22 cellular contexts compared by ENCODE assay signal in the genomic region with DNA sequence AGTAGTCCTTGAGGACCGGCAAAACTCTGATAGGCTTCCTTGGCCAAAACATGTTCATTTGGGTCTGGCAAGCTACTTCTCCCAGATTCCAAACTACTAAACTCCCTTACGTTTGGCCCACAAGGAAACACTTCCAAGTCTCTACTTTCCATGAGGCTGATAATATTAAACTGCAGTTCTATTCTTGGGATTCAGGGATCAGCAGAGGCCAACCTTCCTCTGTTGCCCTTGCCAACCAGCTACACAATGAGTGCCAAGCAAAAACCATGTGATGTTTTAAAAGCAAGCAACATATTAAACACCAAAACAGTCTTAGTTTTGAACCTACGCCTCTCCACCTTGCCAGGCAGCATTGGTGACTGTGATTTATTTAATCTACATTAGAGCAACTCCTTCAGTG.
A peak's percentile ranks its signal among the peaks of the same experiment; 100 is the strongest.
DNase-seq lines count a peak whose midpoint lies in the region; ATAC-seq and TF ChIP-seq lines count a peak whose summit lies in the region.
"Had no signal": no experiment of that assay in that cellular context is flagged by ENCODE, and none has a peak within 500 bp of the region (broad histone marks: within the 10 kb centered on the region; RNA-seq: fewer than 3 reads in every experiment).

No MANE protein-coding gene starts in this region.

- peak; percentile 65 for ATAC-seq in sciatic nerve
- ATAC-seq in stimulated activated effector memory CD8-positive, alpha-beta T cell treated with anti-CD3 and anti-CD28 coated beads, Interleukin-12 subunit alpha, Interleukin-12 subunit beta, amount 100 ng/mL, for 72 hours, result no peak
- ATAC-seq: mucosa of descending colon, WTC11 had no signal

- intact Hi-C loops in sciatic nerve (cut with DNase I), result no loop called here
- intact Hi-C loops in Calu3 (cut with micrococcal nuclease; ENCODE audit: unreplicated experiment), result no loop called here

- CTCF ChIA-PET in Calu3 (lab: Charles Lee), result no interaction called here

- TF ChIP-seq CTCF in brain (conservative IDR thresholded peaks at IDR 0.05) (no peak), fibroblast of pulmonary artery (IDR thresholded peaks at IDR 0.05; ENCODE audit: low read length, missing control alignments) (no peak), Calu3 (IDR thresholded peaks at IDR 0.05; ENCODE audit: unreplicated experiment) (no peak)

- H3K4me3 ChIP-seq in fibroblast of pulmonary artery (replicated peaks; ENCODE audit: low read depth, low read length), result no peak overlapping the region
- H3K4me3 ChIP-seq: adrenal gland, mucosa of descending colon, ovary had no signal

- DNase-seq in fibroblast of pulmonary artery (ENCODE audit: low read depth), result peak; percentile 16
- DNase-seq in myocyte (ENCODE audit: low read depth), result peak; percentile 61
- DNase-seq in sciatic nerve (ENCODE audit: low spot score), result no peak
- DNase-seq in stimulated activated effector memory CD8-positive, alpha-beta T cell treated with anti-CD3 and anti-CD28 coated beads, Interleukin-12 subunit alpha, Interleukin-12 subunit beta, amount 100 ng/mL, for 72 hours (ENCODE audit: low spot score in 2 of 2), result no peak
- no peak for DNase-seq in activated T-cell treated with anti-CD3 and anti-CD28 coated beads for 4 hours
- DNase-seq in Calu3, result no peak
- DNase-seq in stimulated activated CD4-positive, alpha-beta T cell treated with anti-CD3 and anti-CD28 coated beads, Interleukin-15, amount 100 ng/mL, for 24 hours, result no peak
- DNase-seq: activated CD4-positive, alpha-beta T cell treated with anti-CD3 and anti-CD28 coated beads, Interleukin-2, amount 50 U/mL, for 4 hours; activated gamma-delta T cell; adrenal gland; dorsolateral prefrontal cortex; GF-D8; IMR-90; mucosa of descending colon; SK-N-SH; stimulated activated CD4-positive, alpha-beta T cell treated with anti-CD3 and anti-CD28 coated beads, Interleukin-2, amount 100 ng/mL, for 24 hours; stimulated activated naive CD4-positive, alpha-beta T cell treated with Interleukin-2 at 50 U/mL for 16 hours; trophoblast cell had no signal

- peak overlapping the region in 2 of 5 experiments; percentile 47 to 78 for H3K4me3 Mint-ChIP-seq in brain
- no peak overlapping the region for H3K4me3 Mint-ChIP-seq in stimulated activated effector memory CD8-positive, alpha-beta T cell treated with anti-CD3 and anti-CD28 coated beads, Interleukin-12 subunit alpha, Interleukin-12 subunit beta, amount 100 ng/mL, for 72 hours
- H3K4me3 Mint-ChIP-seq in Calu3 (ENCODE audit: low read depth, unreplicated experiment), result no peak overlapping the region
- H3K4me3 Mint-ChIP-seq: T-helper 2 cell treated with Interferon-gamma antibody and Interleukin-4, amounts not matched to agents 5 μg/mL and 100 μg/mL, for 36 hours; WTC11 had no signal

- H3K4me1 Mint-ChIP-seq in brain (peaks cover 62% of the 10 kb centered on the region), Calu3 (ENCODE audit: low read depth, unreplicated experiment) (no peaks in the 10 kb centered on the region)
- H3K4me1 Mint-ChIP-seq in stimulated activated effector memory CD8-positive, alpha-beta T cell treated with anti-CD3 and anti-CD28 coated beads, Interleukin-12 subunit alpha, Interleukin-12 subunit beta, amount 100 ng/mL, for 72 hours, result no peaks in the 10 kb centered on the region
- H3K4me1 Mint-ChIP-seq: WTC11 had no signal

- H3K36me3 Mint-ChIP-seq in brain (no peaks in the 10 kb centered on the region), Calu3 (ENCODE audit: insufficient read depth, unreplicated experiment) (no peaks in the 10 kb centered on the region)
- H3K36me3 Mint-ChIP-seq in stimulated activated effector memory CD8-positive, alpha-beta T cell treated with anti-CD3 and anti-CD28 coated beads, Interleukin-12 subunit alpha, Interleukin-12 subunit beta, amount 100 ng/mL, for 72 hours, result no peaks in the 10 kb centered on the region
- H3K36me3 Mint-ChIP-seq: WTC11 had no signal

- H3K27ac Mint-ChIP-seq in brain (peak overlapping the region; percentile 88 to 98 (median 93)), Calu3 (ENCODE audit: unreplicated experiment) (no peak overlapping the region)
- no peak overlapping the region for H3K27ac Mint-ChIP-seq in stimulated activated effector memory CD8-positive, alpha-beta T cell treated with anti-CD3 and anti-CD28 coated beads, Interleukin-12 subunit alpha, Interleukin-12 subunit beta, amount 100 ng/mL, for 72 hours
- H3K27ac Mint-ChIP-seq: T-helper 2 cell treated with Interferon-gamma antibody and Interleukin-4, amounts not matched to agents 5 μg/mL and 100 μg/mL, for 36 hours; WTC11 had no signal

- H3K9me3 Mint-ChIP-seq in brain, result peaks cover 0 to 6% (median 0%) of the 10 kb centered on the region in 5 experiments
- H3K9me3 Mint-ChIP-seq in stimulated activated effector memory CD8-positive, alpha-beta T cell treated with anti-CD3 and anti-CD28 coated beads, Interleukin-12 subunit alpha, Interleukin-12 subunit beta, amount 100 ng/mL, for 72 hours, result no peaks in the 10 kb centered on the region
- no peaks in the 10 kb centered on the region for H3K9me3 Mint-ChIP-seq in Calu3 (ENCODE audit: low read depth, unreplicated experiment)
- H3K9me3 Mint-ChIP-seq: T-helper 2 cell treated with Interferon-gamma antibody and Interleukin-4, amounts not matched to agents 5 μg/mL and 100 μg/mL, for 36 hours had no signal

- BruUV-seq in Calu3 (replicated peaks; lab: Mats Ljungman, UMichigan), result no TSS peak

- H3K27me3 Mint-ChIP-seq in brain, result peaks cover 3% of the 10 kb centered on the region
- H3K27me3 Mint-ChIP-seq in Calu3 (ENCODE audit: unreplicated experiment), result peaks cover 12% of the 10 kb centered on the region

Comparison
In these comparisons a context has a peak if more than half of its experiments do, and no peak if none do; other contexts are left out.
1. H3K27ac Mint-ChIP-seq: peak in brain (5 of 5); none in stimulated activated effector memory CD8-positive, alpha-beta T cell treated with anti-CD3 and anti-CD28 coated beads, Interleukin-12 subunit alpha, Interleukin-12 subunit beta, amount 100 ng/mL, for 72 hours (single experiment) and Calu3 (single experiment).
2. DNase-seq: peak in fibroblast of pulmonary artery (single experiment) and myocyte (single experiment); none in sciatic nerve (single experiment), stimulated activated effector memory CD8-positive, alpha-beta T cell treated with anti-CD3 and anti-CD28 coated beads, Interleukin-12 subunit alpha, Interleukin-12 subunit beta, amount 100 ng/mL, for 72 hours (0 of 2), activated T-cell treated with anti-CD3 and anti-CD28 coated beads for 4 hours (single experiment), Calu3 (single experiment) and stimulated activated CD4-positive, alpha-beta T cell treated with anti-CD3 and anti-CD28 coated beads, Interleukin-15, amount 100 ng/mL, for 24 hours (single experiment).